ENCODE assay signal across 8 cellular contexts in the genomic region with DNA sequence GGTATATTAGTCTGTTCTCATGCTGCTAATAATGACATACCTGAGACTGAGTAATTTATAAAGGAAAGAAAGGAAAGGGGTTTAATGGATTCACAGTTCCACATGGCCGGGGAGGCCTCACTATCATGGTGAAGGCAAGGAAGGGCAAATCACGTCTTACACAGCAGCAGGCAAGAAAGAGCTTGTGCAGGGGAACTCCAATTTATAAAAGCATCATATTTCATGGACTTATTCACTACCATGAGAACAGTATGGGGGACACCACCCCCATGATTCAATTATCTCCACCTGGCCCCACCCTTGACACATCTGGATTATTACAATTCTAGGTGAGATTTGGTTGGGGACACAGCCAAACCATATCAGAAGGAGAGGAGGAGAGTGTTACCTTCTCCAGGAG. TPM values are rescaled to one million over a fixed set of nuclear protein-coding genes. Genes with fewer than 3 reads are reported as not detected.
"Had no signal": no experiment of that assay in that cellular context is flagged by ENCODE, and none has a peak within 500 bp of the region (broad histone marks: within the 10 kb centered on the region; RNA-seq: fewer than 3 reads in every experiment).

No MANE protein-coding gene starts in this region.

- H3K9me3 Mint-ChIP-seq: HFFc6, IgD-negative memory B cell had no signal

- ATAC-seq: HCT116, HepG2 had no signal

- H3K27ac Mint-ChIP-seq: HFFc6, IgD-negative memory B cell had no signal

- H3K9me3 ChIP-seq: HAP-1 had no signal

- H3K4me3 Mint-ChIP-seq: HFFc6 had no signal

- H3K36me3 ChIP-seq: HAP-1 had no signal

- FAIRE-seq: HepG2 had no signal

- H3K4me3 ChIP-seq: HAP-1 had no signal

- H3K4me1 ChIP-seq: HAP-1 had no signal

- H3K27ac ChIP-seq: HL-60 had no signal

- DNase-seq: GOT3, H7, HFFc6 had no signal

RNA-seq across cellular contexts. Expression of a gene that starts 17.7 kb away (rescaled TPM):
- total RNA-seq: HepG2 had no signal
- polyA plus RNA-seq: HepG2 had no signal
